ENCODE assay signal across 17 cellular contexts in genomic region chr13:84812078-84812477, GRCh38.
DNase-seq lines count a peak whose midpoint lies in the region; ATAC-seq and TF ChIP-seq lines count a peak whose summit lies in the region.
"Had no signal": no experiment of that assay in that cellular context is flagged by ENCODE, and none has a peak within 500 bp of the region (broad histone marks: within the 10 kb centered on the region; RNA-seq: fewer than 3 reads in every experiment).

No MANE protein-coding gene starts in this region.

- H4K8ac ChIP-seq in mesendoderm (ENCODE audit: low read depth, low read length) = no peak overlapping the region

- ATAC-seq in SK-N-SH treated with all-trans-retinoic acid at 6 μM for 48 hours = no peak
- no peak for ATAC-seq in stimulated activated naive CD8-positive, alpha-beta T cell treated with anti-CD3 and anti-CD28 coated beads, Interleukin-15, amount 100 ng/mL, for 72 hours
- ATAC-seq: GM12878 had no signal

- no peaks in the 10 kb centered on the region for H3K27me3 Mint-ChIP-seq in stimulated activated naive CD8-positive, alpha-beta T cell treated with anti-CD3 and anti-CD28 coated beads, Interleukin-15, amount 100 ng/mL, for 72 hours
- H3K27me3 Mint-ChIP-seq: CD4-positive, alpha-beta T cell; IgD-negative memory B cell had no signal

- WGBS in SK-N-SH (ENCODE audit: low lambda C conversion rate) = 69% methylated on average over 2 of the region's 2 CpGs
- WGBS in mesendoderm (ENCODE audit: extremely low coverage, insufficient coverage, low lambda C conversion rate) = no CpG with 5 or more reads among the region's 2 CpGs

- TF ChIP-seq RAD21 in SK-N-SH (IDR thresholded peaks at IDR 0.05; ENCODE audit: low read length) = 0 out of 2 replicates have a peak, but pooled peaks have one; percentile 23

- TF ChIP-seq EP300 in SK-N-SH (IDR thresholded peaks at IDR 0.05; ENCODE audit: borderline replicate concordance in 1 of 2, low read depth in 1 of 2, low read length in 1 of 2) = no peak

- no peak overlapping the region for H3K4me3 Mint-ChIP-seq in stimulated activated naive CD8-positive, alpha-beta T cell treated with anti-CD3 and anti-CD28 coated beads, Interleukin-15, amount 100 ng/mL, for 72 hours
- H3K4me3 Mint-ChIP-seq: CD4-positive, alpha-beta T cell; IgD-negative memory B cell had no signal

- no peak overlapping the region for H3K4ac ChIP-seq in mesendoderm (ENCODE audit: low read depth, low read length)

- H3K56ac ChIP-seq in mesendoderm (ENCODE audit: low read length) = no peak overlapping the region

- H3F3A ChIP-seq in SK-N-SH (replicated peaks; ENCODE audit: insufficient read depth) = no peaks in the 10 kb centered on the region

- no peak overlapping the region for H4K5ac ChIP-seq in mesendoderm (ENCODE audit: low read length)

- H3K18ac ChIP-seq in mesendoderm (ENCODE audit: low read length) = no peak overlapping the region

- H3K9me2 ChIP-seq in SK-N-SH = no peaks in the 10 kb centered on the region

- H2BK120ac ChIP-seq in mesendoderm (ENCODE audit: low read depth, low read length) = no peak overlapping the region

- no peak overlapping the region for H3K9ac ChIP-seq in SK-N-SH
- no peak overlapping the region for H3K9ac ChIP-seq in mesendoderm (ENCODE audit: low read length)
- H3K9ac ChIP-seq: GM23248 had no signal

- H2BK15ac ChIP-seq in mesendoderm (replicated peaks; ENCODE audit: low read depth) = no peak overlapping the region

- H2AFZ ChIP-seq in SK-N-SH (ENCODE audit: low read depth) = no peak overlapping the region
- H2AFZ ChIP-seq: GM23248 had no signal

- no peak overlapping the region for H2BK5ac ChIP-seq in mesendoderm (ENCODE audit: low read length)

- no peak overlapping the region for H2AK5ac ChIP-seq in mesendoderm (ENCODE audit: low read length)

- no peak overlapping the region for H3K4me3 ChIP-seq in SK-N-SH (ENCODE audit: low read depth in 2 of 2, low read length in 1 of 2)
- H3K4me3 ChIP-seq in WERI-Rb-1 (ENCODE audit: low read depth, low read length) = no peak overlapping the region
- no peak overlapping the region for H3K4me3 ChIP-seq in mesendoderm (ENCODE audit: low read length)
- H3K4me3 ChIP-seq: GM12878, GM23248, HAP-1 had no signal

- H3K79me1 ChIP-seq in mesendoderm (ENCODE audit: low read length) = no peaks in the 10 kb centered on the region

- POLR2A ChIA-PET in SK-N-SH (lab: Yijun Ruan, JAX) = no interaction called here

- H3K23ac ChIP-seq in mesendoderm (ENCODE audit: low read length) = no peak overlapping the region

- no peaks in the 10 kb centered on the region for H4K20me1 ChIP-seq in SK-N-SH (ENCODE audit: insufficient read depth)

- no peak overlapping the region for H3K27ac Mint-ChIP-seq in stimulated activated naive CD8-positive, alpha-beta T cell treated with anti-CD3 and anti-CD28 coated beads, Interleukin-15, amount 100 ng/mL, for 72 hours
- H3K27ac Mint-ChIP-seq: CD4-positive, alpha-beta T cell; IgD-negative memory B cell had no signal

- H3K36me3 ChIP-seq in SK-N-SH (replicated peaks in 1 of 2; ENCODE audit: control insufficient read depth in 1 of 2, insufficient read depth in 2 of 2, low read length in 1 of 2) (no peaks in the 10 kb centered on the region), WERI-Rb-1 (no peaks in the 10 kb centered on the region), mesendoderm (ENCODE audit: control insufficient read depth, insufficient read depth, low read length) (no peaks in the 10 kb centered on the region)
- H3K36me3 ChIP-seq: HAP-1 had no signal

- DNase-seq in SK-N-SH (no peak), WERI-Rb-1 (no peak), mesendoderm (peak; percentile 24), NCI-H2171 treated with DMSO at 0.1 percent for 48 hours (lab: John Stamatoyannopoulos, UW) (no peak), hypothalamus (lab: John Stamatoyannopoulos, UW) (no peak)
- no peak for DNase-seq in stimulated activated naive CD8-positive, alpha-beta T cell treated with anti-CD3 and anti-CD28 coated beads, Interleukin-15, amount 100 ng/mL, for 72 hours
- DNase-seq: ACHN; C1 segment of cervical spinal cord; Calu3; CD4-positive, alpha-beta T cell; DMS 273 treated with DMSO at 0.1 percent for 48 hours; GM23248; HFFc6 had no signal

- H3K79me2 ChIP-seq in SK-N-SH (ENCODE audit: insufficient read depth) = no peaks in the 10 kb centered on the region
- no peaks in the 10 kb centered on the region for H3K79me2 ChIP-seq in mesendoderm (ENCODE audit: control insufficient read depth, insufficient read depth, low read length)

- TF ChIP-seq CTCF in SK-N-SH (IDR thresholded peaks at IDR 0.05) (no peak), WERI-Rb-1 (IDR thresholded peaks at IDR 0.05; ENCODE audit: low read depth, low read length) (peak; percentile 22; the same call in 1 of the 2 replicates)

- CTCF ChIA-PET in SK-N-SH (lab: Yijun Ruan, JAX) = no interaction called here

- H3K27me3 ChIP-seq in SK-N-SH (ENCODE audit: insufficient read depth) (no peaks in the 10 kb centered on the region), WERI-Rb-1 (ENCODE audit: insufficient read depth, low read depth, severe bottlenecking) (no peaks in the 10 kb centered on the region), mesendoderm (ENCODE audit: insufficient read depth, low read length, poor library complexity) (no peaks in the 10 kb centered on the region)

- no peaks in the 10 kb centered on the region for H3K4me1 Mint-ChIP-seq in stimulated activated naive CD8-positive, alpha-beta T cell treated with anti-CD3 and anti-CD28 coated beads, Interleukin-15, amount 100 ng/mL, for 72 hours
- H3K4me1 Mint-ChIP-seq: IgD-negative memory B cell had no signal

- H3K4me2 ChIP-seq in SK-N-SH (no peak overlapping the region), mesendoderm (ENCODE audit: low read length) (no peak overlapping the region)

- no peaks in the 10 kb centered on the region for H3K9me3 Mint-ChIP-seq in stimulated activated naive CD8-positive, alpha-beta T cell treated with anti-CD3 and anti-CD28 coated beads, Interleukin-15, amount 100 ng/mL, for 72 hours
- H3K9me3 Mint-ChIP-seq: HFFc6 had no signal

- H3K4me1 ChIP-seq in SK-N-SH (ENCODE audit: control insufficient read depth in 1 of 2, insufficient read depth in 2 of 2, low read depth in 1 of 2, low read length in 1 of 2) = peaks cover 0 to 14% of the 10 kb centered on the region in 2 experiments; a peak in 2 of 4 replicates
- H3K4me1 ChIP-seq in mesendoderm (ENCODE audit: control insufficient read depth, low read depth, low read length) = no peaks in the 10 kb centered on the region
- H3K4me1 ChIP-seq: HAP-1 had no signal

- H3K27ac ChIP-seq in SK-N-SH (ENCODE audit: low read depth in 2 of 2, low read length in 1 of 2) (no peak overlapping the region), WERI-Rb-1 (no peak overlapping the region), mesendoderm (ENCODE audit: low read depth, low read length) (no peak overlapping the region)
- H3K27ac ChIP-seq: GM23248 had no signal

- H3K9me3 ChIP-seq in SK-N-SH (no peaks in the 10 kb centered on the region), WERI-Rb-1 (ENCODE audit: severe bottlenecking) (no peaks in the 10 kb centered on the region)
- H3K9me3 ChIP-seq: HAP-1 had no signal

TF ChIP-seq in SK-N-SH, 30 proteins besides CTCF, POLR2A, EP300 and RAD21 (continues in another document):
- TF ChIP-seq GATA2 (CRISPR knock-in tag; IDR thresholded peaks at IDR 0.05) = no peak
- TF ChIP-seq, protein P1, sequence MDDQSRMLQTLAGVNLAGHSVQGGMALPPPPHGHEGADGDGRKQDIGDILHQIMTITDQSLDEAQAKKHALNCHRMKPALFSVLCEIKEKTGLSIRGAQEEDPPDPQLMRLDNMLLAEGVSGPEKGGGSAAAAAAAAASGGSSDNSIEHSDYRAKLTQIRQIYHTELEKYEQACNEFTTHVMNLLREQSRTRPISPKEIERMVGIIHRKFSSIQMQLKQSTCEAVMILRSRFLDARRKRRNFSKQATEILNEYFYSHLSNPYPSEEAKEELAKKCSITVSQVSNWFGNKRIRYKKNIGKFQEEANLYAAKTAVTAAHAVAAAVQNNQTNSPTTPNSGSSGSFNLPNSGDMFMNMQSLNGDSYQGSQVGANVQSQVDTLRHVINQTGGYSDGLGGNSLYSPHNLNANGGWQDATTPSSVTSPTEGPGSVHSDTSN (IDR thresholded peaks at IDR 0.05) = no peak
- TF ChIP-seq TCF12 (IDR thresholded peaks at IDR 0.05) = no peak
- TF ChIP-seq ELF1 (IDR thresholded peaks at IDR 0.05) = no peak
- TF ChIP-seq TAF1 (IDR thresholded peaks at IDR 0.05; ENCODE audit: borderline replicate concordance, low read depth, low read length) = no peak
- TF ChIP-seq NFIC (IDR thresholded peaks at IDR 0.05; ENCODE audit: borderline replicate concordance) = no peak
- no peak for TF ChIP-seq RXRA (IDR thresholded peaks at IDR 0.05; ENCODE audit: borderline replicate concordance, low read depth)
- TF ChIP-seq FOSL2 (IDR thresholded peaks at IDR 0.05; ENCODE audit: borderline replicate concordance, low read depth) = no peak

TF ChIP-seq in SK-N-SH treated with all-trans-retinoic acid at 6 μM for 48 hours, 23 proteins besides CTCF, POLR2A, EP300 and RAD21 (continues in another document):
- TF ChIP-seq PATZ1 (CRISPR knock-in tag; IDR thresholded peaks at IDR 0.05; ENCODE audit: borderline replicate concordance) (no peak), RARB (CRISPR knock-in tag; IDR thresholded peaks at IDR 0.05) (no peak), SNAI2 (CRISPR knock-in tag; IDR thresholded peaks at IDR 0.05) (no peak), ARNTL (CRISPR knock-in tag; IDR thresholded peaks at IDR 0.05; ENCODE audit: borderline replicate concordance, low read depth) (no peak)
